In genomic region chr20:1325173-1326030, GRCh38 we compare ENCODE assay signal across 1 cellular context.
TF ChIP-seq lines count a peak whose summit lies in the region.

No MANE protein-coding gene starts in this region.

TF ChIP-seq in GM12878, 131 proteins besides CTCF, POLR2A, EP300 and RAD21 (continued from another document and continues in another):
- TF ChIP-seq MAX (IDR thresholded peaks at IDR 0.05; ENCODE audit: low read depth, low read length): peak; percentile 68; the same call in 1 of the 2 replicates
- no peak for TF ChIP-seq ZNF592 (IDR thresholded peaks at IDR 0.05)
- no peak for TF ChIP-seq IRF5 (IDR thresholded peaks at IDR 0.05; ENCODE audit: borderline replicate concordance)
- peak; percentile 58; the same call in 1 of the 2 replicates for TF ChIP-seq ZNF687 (IDR thresholded peaks at IDR 0.05)
- no peak for TF ChIP-seq BCL3 (IDR thresholded peaks at IDR 0.05; ENCODE audit: borderline replicate concordance, insufficient read depth, low read depth, low read length, poor library complexity, severe bottlenecking)
- TF ChIP-seq SUPT20H (IDR thresholded peaks at IDR 0.05; ENCODE audit: borderline replicate concordance, control insufficient read depth, low read depth, low read length): no peak
- peak; percentile 72 for TF ChIP-seq IKZF1 (conservative IDR thresholded peaks at IDR 0.05)
- no peak for TF ChIP-seq KAT2A (conservative IDR thresholded peaks at IDR 0.05; ENCODE audit: control insufficient read depth, low read depth, low read length)
- TF ChIP-seq CBX3 (IDR thresholded peaks at IDR 0.05; ENCODE audit: borderline replicate concordance, low read depth): no peak
- TF ChIP-seq RELA (IDR thresholded peaks at IDR 0.05; ENCODE audit: borderline replicate concordance, partially characterized antibody): peak; percentile 66
- no peak for TF ChIP-seq ATF3 (IDR thresholded peaks at IDR 0.05; ENCODE audit: borderline replicate concordance, extremely low read depth, low read depth, low read length)
- TF ChIP-seq ZBTB11 (CRISPR knock-in tag; IDR thresholded peaks at IDR 0.05): no peak
- peak; percentile 87 for TF ChIP-seq CREB1 (IDR thresholded peaks at IDR 0.05; ENCODE audit: low read depth)
- TF ChIP-seq TCF3 (IDR thresholded peaks at IDR 0.05; ENCODE audit: borderline replicate concordance, insufficient read depth, low read depth, low read length): no peak
- TF ChIP-seq WRNIP1 (IDR thresholded peaks at IDR 0.05; ENCODE audit: borderline replicate concordance, low read depth, low read length): no peak; the same call in 1 of the 2 replicates
- TF ChIP-seq HDAC6 (IDR thresholded peaks at IDR 0.05; ENCODE audit: unreplicated experiment): no peak
- no peak for TF ChIP-seq BRCA1 (IDR thresholded peaks at IDR 0.05; ENCODE audit: low read depth, low read length)
- TF ChIP-seq ETV6 (conservative IDR thresholded peaks at IDR 0.05 in 1 of 2, IDR thresholded peaks at IDR 0.05 in 1 of 2; ENCODE audit: borderline replicate concordance in 1 of 2, low read depth in 1 of 2): peak in 1 of 2 experiments; percentile 68; a peak in 1 of 4 replicates
- TF ChIP-seq POU2F2 (IDR thresholded peaks at IDR 0.05; ENCODE audit: borderline replicate concordance, low read depth, low read length): peak; percentile 69
- TF ChIP-seq NR2C1 (IDR thresholded peaks at IDR 0.05): peak; percentile 82
- peak; percentile 90; the same call in 1 of the 2 replicates for TF ChIP-seq STAT1 (conservative IDR thresholded peaks at IDR 0.05)
- no peak for TF ChIP-seq KDM1A (IDR thresholded peaks at IDR 0.05; ENCODE audit: borderline replicate concordance)
- no peak for TF ChIP-seq IRF3 (IDR thresholded peaks at IDR 0.05)
- TF ChIP-seq HDAC2 (IDR thresholded peaks at IDR 0.05): no peak
- TF ChIP-seq YBX1 (IDR thresholded peaks at IDR 0.05): no peak
- TF ChIP-seq POLR2AphosphoS2 (IDR thresholded peaks at IDR 0.05; ENCODE audit: low read depth, low read length): peak; percentile 73; the same call in 1 of the 2 replicates
- peak; percentile 68 for TF ChIP-seq LARP7 (IDR thresholded peaks at IDR 0.05)
- TF ChIP-seq NRF1 (conservative IDR thresholded peaks at IDR 0.05; ENCODE audit: low read depth, low read length): peak; percentile 77
- peak; percentile 71 for TF ChIP-seq RUNX3 (IDR thresholded peaks at IDR 0.05; ENCODE audit: low read length)
- TF ChIP-seq PAX8 (IDR thresholded peaks at IDR 0.05): no peak
- peak; percentile 100 for TF ChIP-seq BMI1 (IDR thresholded peaks at IDR 0.05; ENCODE audit: borderline replicate concordance)
- peak; percentile 91 for TF ChIP-seq IRF4 (IDR thresholded peaks at IDR 0.05; ENCODE audit: low read depth, low read length)
- peak; percentile 82; the same call in 1 of the 2 replicates for TF ChIP-seq BACH1 (IDR thresholded peaks at IDR 0.05; ENCODE audit: borderline replicate concordance)
- TF ChIP-seq CUX1 (IDR thresholded peaks at IDR 0.05; ENCODE audit: insufficient replicate concordance, low read depth, low read length): peak; percentile 21
- peak; percentile 87 for TF ChIP-seq KLF5 (IDR thresholded peaks at IDR 0.05; ENCODE audit: partially characterized antibody)
